ENCODE assay signal across 11 cellular contexts in the genomic region with DNA sequence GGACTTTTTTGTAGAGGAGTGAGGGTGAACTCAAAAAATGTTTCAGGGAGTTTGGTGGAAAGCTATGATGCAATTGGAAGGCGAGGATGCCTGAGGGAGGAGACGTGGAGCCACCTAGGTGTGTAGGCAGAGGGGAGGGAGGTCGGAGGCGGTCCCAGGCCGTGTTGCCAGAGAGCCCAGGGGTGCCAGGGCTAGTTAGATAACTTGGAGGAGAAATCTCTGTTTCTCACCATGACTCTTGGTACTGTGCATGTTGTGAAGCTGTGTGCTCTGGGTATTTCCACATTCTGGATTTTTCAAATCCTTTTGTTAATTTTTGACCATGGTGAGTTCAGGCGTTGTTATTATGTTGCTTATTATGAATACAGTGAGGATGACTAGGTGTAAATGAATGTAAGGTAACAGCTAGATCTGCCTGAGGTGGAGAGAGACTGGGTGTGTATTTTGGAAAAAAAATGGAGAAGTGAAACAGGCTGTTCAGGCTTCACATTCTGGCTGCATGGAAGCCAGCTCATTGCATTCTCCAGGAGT. TPM values are rescaled to one million over a fixed set of nuclear protein-coding genes. Genes with fewer than 3 reads are reported as not detected.
A peak's percentile ranks its signal among the peaks of the same experiment; 100 is the strongest.
DNase-seq lines count a peak whose midpoint lies in the region; ATAC-seq and TF ChIP-seq lines count a peak whose summit lies in the region.
"Had no signal": no experiment of that assay in that cellular context is flagged by ENCODE, and none has a peak within 500 bp of the region (broad histone marks: within the 10 kb centered on the region; RNA-seq: fewer than 3 reads in every experiment).

No MANE protein-coding gene starts in this region.

- intact Hi-C loops in colonic mucosa (cut with DNase I) (no loop called here), upper lobe of right lung (cut with DNase I) (no loop called here)

- no peaks in the 10 kb centered on the region for H3K9me2 ChIP-seq in DOHH2 (replicated peaks; ENCODE audit: control insufficient read depth, low read length)

- DNase-seq in NAMALWA (ENCODE audit: low spot score) (peak; percentile 33), colonic mucosa (no peak), osteoblast (ENCODE audit: insufficient read length, low spot score, missing footprints) (no peak), amniotic stem cell (lab: John Stamatoyannopoulos, UW) (no peak), putamen (ENCODE audit: low spot score) (no peak), upper lobe of right lung (no peak)
- DNase-seq: activated effector memory CD4-positive, alpha-beta T cell treated with Interleukin-2 at 50 U/mL for 16 hours; GOT3 had no signal

- H3K27me3 ChIP-seq in DOHH2 (ENCODE audit: control insufficient read depth, low read length) (no peaks in the 10 kb centered on the region), colonic mucosa (peaks cover 7% of the 10 kb centered on the region), osteoblast (ENCODE audit: insufficient read depth, low read length) (no peaks in the 10 kb centered on the region), upper lobe of right lung (no peaks in the 10 kb centered on the region)
- H3K27me3 ChIP-seq: right atrium auricular region had no signal

- H2AFZ ChIP-seq in osteoblast (ENCODE audit: low read length): no peak overlapping the region

- H3K4me1 ChIP-seq in DOHH2 (ENCODE audit: control insufficient read depth, low read length): peaks cover 83% of the 10 kb centered on the region
- no peaks in the 10 kb centered on the region for H3K4me1 ChIP-seq in colonic mucosa
- H3K4me1 ChIP-seq in osteoblast (ENCODE audit: insufficient read depth, low read length): peaks cover 29% of the 10 kb centered on the region
- peaks cover 11% of the 10 kb centered on the region for H3K4me1 ChIP-seq in upper lobe of right lung

- H3F3A ChIP-seq in DOHH2 (ENCODE audit: control insufficient read depth, insufficient read depth): peaks cover 7% of the 10 kb centered on the region

- ATAC-seq in HG03354 (IDR thresholded peaks at IDR 0.05; ENCODE audit: poor library complexity, severe bottlenecking, unreplicated experiment) (no peak), upper lobe of right lung (no peak)

- no peak overlapping the region for H3K9ac ChIP-seq in colonic mucosa (ENCODE audit: low read depth in 2 of 2, low read length in 2 of 2)

- no peaks in the 10 kb centered on the region for H4K20me1 ChIP-seq in DOHH2 (ENCODE audit: control insufficient read depth, insufficient read depth, low read depth, low read length)
- H4K20me1 ChIP-seq in osteoblast (ENCODE audit: insufficient read depth, low read length): peaks cover 47% of the 10 kb centered on the region

- peaks cover 96% of the 10 kb centered on the region for H3K79me2 ChIP-seq in DOHH2 (ENCODE audit: control insufficient read depth, low read length)
- peaks cover 92% of the 10 kb centered on the region for H3K79me2 ChIP-seq in osteoblast (ENCODE audit: insufficient read depth, low read length)

- peaks cover 14% of the 10 kb centered on the region for H3K36me3 ChIP-seq in DOHH2 (ENCODE audit: control insufficient read depth, low read length)
- no peaks in the 10 kb centered on the region for H3K36me3 ChIP-seq in colonic mucosa
- no peaks in the 10 kb centered on the region for H3K36me3 ChIP-seq in osteoblast (ENCODE audit: insufficient read depth, low read length)
- no peaks in the 10 kb centered on the region for H3K36me3 ChIP-seq in upper lobe of right lung
- H3K36me3 ChIP-seq: right atrium auricular region had no signal

- H3K4me2 ChIP-seq in DOHH2 (ENCODE audit: low read length) (peak overlapping the region; percentile 80), osteoblast (ENCODE audit: insufficient read depth, low read length) (no peak overlapping the region)

- TF ChIP-seq CTCF in DOHH2 (IDR thresholded peaks at IDR 0.05; ENCODE audit: low read depth, low read length, poor library complexity, severe bottlenecking): no peak
- TF ChIP-seq CTCF in colonic mucosa (IDR thresholded peaks at IDR 0.05): no peak
- no peak for TF ChIP-seq CTCF in osteoblast (IDR thresholded peaks at IDR 0.05; ENCODE audit: extremely low read depth, low read depth, low read length)
- no peak for TF ChIP-seq CTCF in upper lobe of right lung (IDR thresholded peaks at IDR 0.05)

- H3K27ac ChIP-seq in DOHH2 (ENCODE audit: low read depth, low read length) (peak overlapping the region; percentile 37), colonic mucosa (peak overlapping the region; percentile 3), osteoblast (ENCODE audit: low read depth, low read length) (peak overlapping the region; percentile 25), upper lobe of right lung (no peak overlapping the region)
- H3K27ac ChIP-seq: right atrium auricular region had no signal

- peak overlapping the region; percentile 44 for H3K4me3 ChIP-seq in DOHH2 (ENCODE audit: low read length)
- no peak overlapping the region for H3K4me3 ChIP-seq in colonic mucosa
- H3K4me3 ChIP-seq in osteoblast (ENCODE audit: insufficient read depth, low read length): no peak overlapping the region
- H3K4me3 ChIP-seq in upper lobe of right lung: no peak overlapping the region
- H3K4me3 ChIP-seq: right atrium auricular region had no signal

- H3K9me3 ChIP-seq in DOHH2 (ENCODE audit: control insufficient read depth, insufficient read depth, low read length) (no peaks in the 10 kb centered on the region), colonic mucosa (no peaks in the 10 kb centered on the region), osteoblast (ENCODE audit: low read depth, low read length) (no peaks in the 10 kb centered on the region), upper lobe of right lung (no peaks in the 10 kb centered on the region)
- H3K9me3 ChIP-seq: right atrium auricular region had no signal

RNA-seq across cellular contexts. Expression of a gene that starts 4.5 kb away (rescaled TPM):
- total RNA-seq in colonic mucosa (10 to 100 TPM; 23.0 to 67.1 TPM), osteoblast (58.9 and 63.0 TPM in 2 replicates), upper lobe of right lung (31.7 TPM)

RNA-seq across cellular contexts. Expression of a gene that starts 40.5 kb away (rescaled TPM):
- total RNA-seq in colonic mucosa (1 to 10 TPM; 2.9 to 3.5 TPM), osteoblast (6.2 and 6.5 TPM in 2 replicates), upper lobe of right lung (6.4 TPM)

RNA-seq across cellular contexts. Expression of a gene that starts 41.0 kb away (rescaled TPM):
- total RNA-seq in colonic mucosa (10 to 100 TPM; 20.4 to 20.9 TPM), osteoblast (11.8 and 23.5 TPM in 2 replicates), upper lobe of right lung (16.6 TPM)

RNA-seq across cellular contexts. Expression of a gene that starts 41.1 kb away (rescaled TPM):
- total RNA-seq in colonic mucosa (10 to 100 TPM; 29.9 to 35.5 TPM), osteoblast (15.9 and 19.2 TPM in 2 replicates), upper lobe of right lung (36.5 TPM)
